In genomic region chr20:49620364-49621240, GRCh38 we compare ENCODE assay signal across 9 cellular contexts. TPM values are rescaled to one million over a fixed set of nuclear protein-coding genes. Genes with fewer than 3 reads are reported as not detected.
DNase-seq lines count a peak whose midpoint lies in the region; ATAC-seq and TF ChIP-seq lines count a peak whose summit lies in the region.
"Had no signal": no experiment of that assay in that cellular context is flagged by ENCODE, and none has a peak within 500 bp of the region (broad histone marks: within the 10 kb centered on the region; RNA-seq: fewer than 3 reads in every experiment).

No MANE protein-coding gene starts in this region.

- H3K4me2 ChIP-seq in DOHH2 (ENCODE audit: low read length) (peak overlapping the region; percentile 82), H9 (ENCODE audit: insufficient read depth, insufficient read length, low read length) (no peak overlapping the region)

- H3K36me3 Mint-ChIP-seq in T-helper 17 cell (ENCODE audit: low read depth), result peaks cover 4% of the 10 kb centered on the region
- H3K36me3 Mint-ChIP-seq in CD14-positive monocyte, result no peaks in the 10 kb centered on the region
- no peaks in the 10 kb centered on the region for H3K36me3 Mint-ChIP-seq in MCF 10A (ENCODE audit: insufficient read depth, unreplicated experiment)
- no peaks in the 10 kb centered on the region for H3K36me3 Mint-ChIP-seq in H9 (ENCODE audit: insufficient read depth in 1 of 3, low read depth in 3 of 3)

- H3K4me3 ChIP-seq in DOHH2 (ENCODE audit: low read length), result peak overlapping the region; percentile 66

- H3K27ac ChIP-seq in DOHH2 (ENCODE audit: low read depth, low read length), result peak overlapping the region; percentile 82
- no peak overlapping the region for H3K27ac ChIP-seq in H9 (ENCODE audit: insufficient read length, low read depth, low read length)

- no peak overlapping the region for H4K5ac ChIP-seq in H9 (ENCODE audit: insufficient read length, low read depth, low read length)

- no peak overlapping the region for H2BK12ac ChIP-seq in H9 (ENCODE audit: insufficient read length, low read depth, low read length)

- H2AFZ ChIP-seq in H9 (ENCODE audit: low read length), result no peak overlapping the region

- H3T11ph ChIP-seq in H9 (ENCODE audit: low read length), result no peak overlapping the region

- peaks cover 10% of the 10 kb centered on the region for H3K27me3 Mint-ChIP-seq in T-helper 17 cell
- peaks cover 0 to 8% (median 3%) of the 10 kb centered on the region in 3 donors for H3K27me3 Mint-ChIP-seq in CD14-positive monocyte (ENCODE audit: low read depth in 3 of 3)
- peaks cover 12% of the 10 kb centered on the region for H3K27me3 Mint-ChIP-seq in MCF 10A (ENCODE audit: insufficient read depth, unreplicated experiment)
- H3K27me3 Mint-ChIP-seq in H9 (ENCODE audit: low read depth), result peaks cover 4% of the 10 kb centered on the region

- H3K18ac ChIP-seq in H9 (ENCODE audit: insufficient read length, low read depth, low read length), result no peak overlapping the region

- peaks cover 3% of the 10 kb centered on the region; the same call in 1 of the 2 replicates for H3K9me3 ChIP-seq in DOHH2 (ENCODE audit: control insufficient read depth, insufficient read depth, low read length)
- H3K9me3 ChIP-seq in T-helper 17 cell (ENCODE audit: control insufficient read depth, low read length, poor library complexity, severe bottlenecking), result no peaks in the 10 kb centered on the region
- H3K9me3 ChIP-seq in H9 (ENCODE audit: control insufficient read depth, low read depth, low read length), result no peaks in the 10 kb centered on the region

- intact Hi-C loops in CD14-positive monocyte (cut with micrococcal nuclease) (no loop called here), MCF 10A (cut with micrococcal nuclease) (no loop called here)

- no peaks in the 10 kb centered on the region for H3K36me3 ChIP-seq in DOHH2 (ENCODE audit: control insufficient read depth, low read length)

- H3K27me3 ChIP-seq in DOHH2 (ENCODE audit: control insufficient read depth, low read length) (no peaks in the 10 kb centered on the region), H9 (ENCODE audit: insufficient read depth, low read length) (no peaks in the 10 kb centered on the region)

- DNase-seq in T-helper 17 cell, result no peak
- no peak for DNase-seq in CD14-positive monocyte (ENCODE audit: low spot score)
- no peak for DNase-seq in MCF 10A (ENCODE audit: unreplicated experiment)
- DNase-seq in D341Med (ENCODE audit: low spot score), result no peak
- DNase-seq in H9, result no peak
- DNase-seq: NCI-H345 had no signal

- no peak overlapping the region for H4K8ac ChIP-seq in H9 (replicated peaks; ENCODE audit: insufficient read length, low read depth, low read length)

- H4K91ac ChIP-seq in H9 (ENCODE audit: insufficient read length, low read depth, low read length), result no peak overlapping the region

- BruUV-seq in MCF 10A (replicated peaks; lab: Mats Ljungman, UMichigan), result no TSS peak

- POLR2A ChIA-PET in MCF 10A (lab: Yijun Ruan, JAX), result interaction anchor here (0.6 kb wide), 1 partner anchor 94 kb away, joined by 3 read pairs; no protein-coding TSS in a partner anchor

- CTCF ChIA-PET in MCF 10A (lab: Yijun Ruan, JAX), result interaction anchor here (0.6 to 1.5 kb wide), 4 partner anchors 8 to 225 kb away, joined by 3 to 9 read pairs (median 4); no protein-coding TSS in a partner anchor

- no peaks in the 10 kb centered on the region for H3K9me2 ChIP-seq in DOHH2 (replicated peaks; ENCODE audit: control insufficient read depth, low read length)

- no peak overlapping the region for H3K56ac ChIP-seq in H9 (ENCODE audit: insufficient read length, low read depth, low read length)

- H3K14ac ChIP-seq in H9 (ENCODE audit: insufficient read depth, low read length), result no peak overlapping the region

- H3K4me1 ChIP-seq in DOHH2 (ENCODE audit: control insufficient read depth, low read length) (peaks cover 74% of the 10 kb centered on the region), H9 (ENCODE audit: insufficient read depth, low read length) (no peaks in the 10 kb centered on the region; the same call in 1 of the 2 replicates)

- peaks cover 11% of the 10 kb centered on the region for H3K4me1 Mint-ChIP-seq in T-helper 17 cell
- H3K4me1 Mint-ChIP-seq in CD14-positive monocyte, result peaks cover 12% of the 10 kb centered on the region
- peaks cover 6% of the 10 kb centered on the region for H3K4me1 Mint-ChIP-seq in MCF 10A (ENCODE audit: insufficient read depth, unreplicated experiment)
- H3K4me1 Mint-ChIP-seq in H9, result peaks cover 2 to 10% of the 10 kb centered on the region in 2 experiments

- TF ChIP-seq CTCF in DOHH2 (IDR thresholded peaks at IDR 0.05; ENCODE audit: low read depth, low read length, poor library complexity, severe bottlenecking), result no peak
- no peak for TF ChIP-seq CTCF in CD14-positive monocyte (IDR thresholded peaks at IDR 0.05)
- TF ChIP-seq CTCF in MCF 10A (IDR thresholded peaks at IDR 0.05; ENCODE audit: unreplicated experiment), result no peak
- no peak for TF ChIP-seq CTCF in H9 (conservative IDR thresholded peaks at IDR 0.05)

- H3K79me2 ChIP-seq in DOHH2 (ENCODE audit: control insufficient read depth, low read length) (no peaks in the 10 kb centered on the region), H9 (ENCODE audit: insufficient read depth, low read length) (no peaks in the 10 kb centered on the region)

- no peaks in the 10 kb centered on the region for H3K23me2 ChIP-seq in H9 (ENCODE audit: insufficient read length, low read depth, low read length, poor library complexity, severe bottlenecking)

- no peak overlapping the region for H3K4ac ChIP-seq in H9 (ENCODE audit: low read depth, low read length)

- H2BK5ac ChIP-seq in H9 (ENCODE audit: insufficient read length, low read length), result no peak overlapping the region

- H3F3A ChIP-seq in DOHH2 (ENCODE audit: control insufficient read depth, insufficient read depth), result peaks cover 31% of the 10 kb centered on the region

- no peak overlapping the region for H3K9ac ChIP-seq in H9 (ENCODE audit: extremely low read depth, insufficient read length, low read length)

- ATAC-seq in GM19328 (IDR thresholded peaks at IDR 0.05; ENCODE audit: unreplicated experiment) (peak; percentile 82), HG03066 (IDR thresholded peaks at IDR 0.05; ENCODE audit: low read depth, unreplicated experiment) (peak; percentile 80), T-helper 17 cell (peak; percentile 63)

- no peak overlapping the region for H3K27ac Mint-ChIP-seq in T-helper 17 cell
- no peak overlapping the region for H3K27ac Mint-ChIP-seq in CD14-positive monocyte
- no peak overlapping the region for H3K27ac Mint-ChIP-seq in MCF 10A (ENCODE audit: low read depth, unreplicated experiment)
- H3K27ac Mint-ChIP-seq in H9, result no peak overlapping the region

- H2BK15ac ChIP-seq in H9 (ENCODE audit: low read depth, low read length), result no peak overlapping the region

- WGBS in H9 (ENCODE audit: extremely low coverage, insufficient read length, low lambda C conversion rate), result no CpG with 5 or more reads among the region's 12 CpGs

- H4K20me1 ChIP-seq in DOHH2 (ENCODE audit: control insufficient read depth, insufficient read depth, low read depth, low read length) (no peaks in the 10 kb centered on the region), H9 (ENCODE audit: control insufficient read depth, insufficient read depth, insufficient read length) (no peaks in the 10 kb centered on the region)

- H2BK120ac ChIP-seq in H9 (ENCODE audit: low read depth, low read length, poor library complexity, severe bottlenecking), result no peak overlapping the region

- H3K79me1 ChIP-seq in H9 (ENCODE audit: insufficient read depth, low read depth, low read length, poor library complexity, severe bottlenecking), result no peaks in the 10 kb centered on the region

- no peak overlapping the region for H3K4me3 Mint-ChIP-seq in T-helper 17 cell
- no peak overlapping the region for H3K4me3 Mint-ChIP-seq in CD14-positive monocyte
- no peak overlapping the region for H3K4me3 Mint-ChIP-seq in MCF 10A (ENCODE audit: unreplicated experiment)
- no peak overlapping the region for H3K4me3 Mint-ChIP-seq in H9

- no peak overlapping the region for H2AK5ac ChIP-seq in H9 (ENCODE audit: insufficient read length, low read length)

- no peak overlapping the region for H2BK20ac ChIP-seq in H9 (ENCODE audit: low read depth, low read length, poor library complexity, severe bottlenecking)

- H3K23ac ChIP-seq in H9 (ENCODE audit: insufficient read length, low read depth, low read length), result no peak overlapping the region

- peaks cover 0 to 6% (median 3%) of the 10 kb centered on the region in 7 donors for H3K9me3 Mint-ChIP-seq in CD14-positive monocyte
- peaks cover 10% of the 10 kb centered on the region for H3K9me3 Mint-ChIP-seq in MCF 10A (ENCODE audit: unreplicated experiment)
- H3K9me3 Mint-ChIP-seq in H9, result no peaks in the 10 kb centered on the region; a peak in 1 of 5 replicates

RNA-seq across cellular contexts. Expression of gene PTGIS, which starts 52.7 kb away (rescaled TPM):
- not detected for total RNA-seq in T-helper 17 cell
- polyA plus RNA-seq in CD14-positive monocyte, result not detected
- total RNA-seq in MCF 10A (2022), result not detected in 2 replicates
- total RNA-seq in H9 (2021), result 18.9 and 20.0 TPM in 2 replicates

Comparison
In these comparisons a context has a peak if more than half of its experiments do, and no peak if none do; other contexts are left out.
1. RNA of gene PTGIS, which starts 52.7 kb away (total RNA-seq): 18.9 to 20.0 TPM in H9; not detected in T-helper 17 cell and not detected in MCF 10A; every median in the first group is over 10 times any median in the second.
2. Peak in every context shown above with its lines, with median percentiles within 50 percentile points of each other: ATAC-seq.